ENCODE assay signal across 8 cellular contexts in the genomic region with DNA sequence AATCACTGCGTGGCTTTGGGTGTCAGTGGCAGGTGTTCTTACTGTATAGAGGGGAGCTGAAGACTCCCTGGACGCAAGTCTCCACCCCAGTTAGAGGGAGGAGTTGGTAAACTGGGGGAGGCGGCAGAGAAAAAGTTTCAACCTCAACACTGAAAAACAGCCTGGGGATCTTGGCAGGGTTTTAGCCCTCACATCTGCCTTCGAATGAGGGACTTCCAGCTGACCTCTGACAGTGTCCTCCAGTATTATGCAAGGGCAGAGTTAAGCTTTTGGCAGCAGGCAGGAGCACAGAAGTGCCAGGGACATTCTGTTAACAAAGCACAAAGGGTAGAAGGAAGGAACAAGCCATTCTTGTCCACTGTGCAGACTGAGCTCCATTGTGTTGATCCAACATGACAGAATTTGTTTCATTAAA. TPM values are rescaled to one million over a fixed set of nuclear protein-coding genes. Genes with fewer than 3 reads are reported as not detected.
A peak's percentile ranks its signal among the peaks of the same experiment; 100 is the strongest.
DNase-seq lines count a peak whose midpoint lies in the region; ATAC-seq and TF ChIP-seq lines count a peak whose summit lies in the region.

No MANE protein-coding gene starts in this region.

- H3K36me3 Mint-ChIP-seq in endodermal cell (ENCODE audit: low read depth), result no peaks in the 10 kb centered on the region

- H3K9me3 ChIP-seq in endodermal cell (ENCODE audit: control insufficient read depth, low read length), result no peaks in the 10 kb centered on the region
- H3K9me3 ChIP-seq in upper lobe of left lung, result no peaks in the 10 kb centered on the region

- H3K27me3 ChIP-seq in endodermal cell (ENCODE audit: control insufficient read depth, insufficient read depth, low read length, poor library complexity, severe bottlenecking), result peaks cover 14% of the 10 kb centered on the region
- no peaks in the 10 kb centered on the region for H3K27me3 ChIP-seq in upper lobe of left lung

- TF ChIP-seq POLR2A in upper lobe of left lung (IDR thresholded peaks at IDR 0.05), result peak in 1 of 4 donors; percentile 25

- peaks cover 46% of the 10 kb centered on the region for H3K4me1 Mint-ChIP-seq in endodermal cell

- H3K4me1 ChIP-seq in endodermal cell (ENCODE audit: control insufficient read depth, insufficient read depth, low read length), result peaks cover 12% of the 10 kb centered on the region
- peaks cover 14 to 28% (median 21%) of the 10 kb centered on the region in 4 donors for H3K4me1 ChIP-seq in upper lobe of left lung

- H3K27me3 Mint-ChIP-seq in endodermal cell (ENCODE audit: insufficient read depth), result peaks cover 14% of the 10 kb centered on the region

- H3K9ac ChIP-seq in endodermal cell (ENCODE audit: extremely low read depth, low read length, poor library complexity, severe bottlenecking), result no peak overlapping the region

- peak overlapping the region; percentile 85 for H3K27ac Mint-ChIP-seq in endodermal cell

- no peaks in the 10 kb centered on the region for H3K9me3 Mint-ChIP-seq in endodermal cell

- 13 to 32% methylated on average over 4 of the region's 4 CpGs for WGBS in endodermal cell (ENCODE audit: insufficient coverage in 1 of 2, insufficient read length in 1 of 2), 2 experiments
- WGBS in upper lobe of left lung, 2 donors, result 2 to 7% methylated on average over 4 of the region's 4 CpGs

- no peak overlapping the region for H3K4me3 Mint-ChIP-seq in endodermal cell

- DNase-seq in NCI-H82 (lab: John Stamatoyannopoulos, UW) (peak; percentile 44), NCI-H82 treated with DMSO at 0.1 percent for 48 hours (lab: John Stamatoyannopoulos, UW; ENCODE audit: unreplicated experiment) (no peak), endodermal cell (peak; percentile 70), middle frontal gyrus (ENCODE audit: extremely low spot score, low spot score) (peak; percentile 89), upper lobe of left lung (peak in 1 of 2 donors; percentile 57), AG08396 (ENCODE audit: low spot score) (no peak), OCI-M1 (lab: John Stamatoyannopoulos, UW) (no peak)

- peak overlapping the region; percentile 33 for H3K27ac ChIP-seq in endodermal cell (ENCODE audit: low read depth, low read length)
- peak overlapping the region; percentile 35 to 75 (median 45) for H3K27ac ChIP-seq in upper lobe of left lung

- TF ChIP-seq EP300 in upper lobe of left lung (IDR thresholded peaks at IDR 0.05), result peak in 1 of 4 donors; percentile 51

- no peaks in the 10 kb centered on the region for H3K36me3 ChIP-seq in endodermal cell (ENCODE audit: control insufficient read depth, insufficient read depth, low read length)
- no peaks in the 10 kb centered on the region for H3K36me3 ChIP-seq in upper lobe of left lung

- ATAC-seq in upper lobe of left lung (ENCODE audit: low FRiP score in 2 of 2), result peak; percentile 73 to 88
- no peak for ATAC-seq in GM21528 (IDR thresholded peaks at IDR 0.05; ENCODE audit: low FRiP score, unreplicated experiment)

- no peak overlapping the region for H3K4me3 ChIP-seq in endodermal cell (ENCODE audit: low read length)
- peak overlapping the region in 1 of 4 donors; percentile 9 for H3K4me3 ChIP-seq in upper lobe of left lung

- TF ChIP-seq CTCF in endodermal cell (conservative IDR thresholded peaks at IDR 0.05), result no peak
- no peak for TF ChIP-seq CTCF in upper lobe of left lung (IDR thresholded peaks at IDR 0.05)

RNA-seq across cellular contexts. Expression of gene RAB4A, which starts 41.2 kb away (rescaled TPM):
- 10 to 100 TPM; 46.2 to 48.9 TPM for total RNA-seq in endodermal cell
- polyA plus RNA-seq in endodermal cell (2013, experiment 1 of 2), result 46.9 TPM
- 43.4 TPM for polyA plus RNA-seq in endodermal cell (2013, experiment 2 of 2)
- 10 to 100 TPM; 16.8 to 68.6 (median 42.4) TPM for total RNA-seq in upper lobe of left lung

Comparison
In these comparisons a context has a peak if more than half of its experiments do, and no peak if none do; other contexts are left out.
1. DNase-seq: peak in NCI-H82 (single experiment), endodermal cell (single experiment) and middle frontal gyrus (single experiment); none in NCI-H82 treated with DMSO at 0.1 percent for 48 hours (single experiment), AG08396 (single experiment) and OCI-M1 (single experiment).